In the genomic region with DNA sequence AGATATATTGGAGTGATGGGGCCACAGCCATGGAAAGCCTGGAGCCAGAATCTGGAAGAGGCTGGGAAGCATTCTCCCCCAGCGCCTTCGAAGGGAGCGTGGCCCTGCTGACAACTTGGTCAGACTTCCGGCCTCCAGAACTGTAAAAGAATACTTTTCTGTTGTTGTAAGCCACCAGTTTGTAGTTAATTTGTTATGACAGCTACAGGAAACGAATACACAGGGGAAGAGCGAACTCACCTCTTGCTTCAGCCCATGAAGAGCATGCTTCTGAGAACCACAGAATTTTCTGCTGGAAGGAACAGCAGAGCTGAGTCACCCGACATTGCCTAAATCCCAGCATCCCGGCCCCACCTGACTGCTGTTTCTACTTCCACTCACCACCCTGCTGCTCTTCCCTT, we compare ENCODE assay signal across 9 cellular contexts.
DNase-seq lines count a peak whose midpoint lies in the region; ATAC-seq, FAIRE-seq and TF ChIP-seq lines count a peak whose summit lies in the region.
"Had no signal": no experiment of that assay in that cellular context is flagged by ENCODE, and none has a peak within 500 bp of the region (broad histone marks: within the 10 kb centered on the region; RNA-seq: fewer than 3 reads in every experiment).

No MANE protein-coding gene starts in this region.

- CTCF ChIA-PET in endothelial cell of umbilical vein (lab: Charles Lee): no interaction called here

- no peak overlapping the region for H3K9ac ChIP-seq in endothelial cell of umbilical vein (replicated peaks; ENCODE audit: extremely low read depth, insufficient read depth, low read length)
- H3K9ac ChIP-seq in trophoblast cell (ENCODE audit: low read length): no peak overlapping the region

- peak; percentile 98 for DNase-seq in GM04503 (ENCODE audit: low read depth)
- peak; percentile 84 for DNase-seq in MV-4-11 (lab: John Stamatoyannopoulos, UW)
- peak; percentile 21 for DNase-seq in endothelial cell of umbilical vein (ENCODE audit: low read depth, low spot score)
- DNase-seq in trophoblast cell: peak; percentile 81 to 86
- no peak for DNase-seq in activated CD4-positive, CD25-positive, alpha-beta regulatory T cell (lab: John Stamatoyannopoulos, UW)
- no peak for DNase-seq in NCI-H526 (lab: John Stamatoyannopoulos, UW)
- DNase-seq in NCI-H2107 (lab: John Stamatoyannopoulos, UW): no peak

- H4K20me1 ChIP-seq in endothelial cell of umbilical vein (replicated peaks; ENCODE audit: control insufficient read depth, extremely low read depth, insufficient read depth, low read length): no peaks in the 10 kb centered on the region

- TF ChIP-seq POLR2A in endothelial cell of umbilical vein (IDR thresholded peaks at IDR 0.05; ENCODE audit: low read depth, low read length): no peak

- peaks cover 20 to 21% of the 10 kb centered on the region in 2 experiments for H3K27me3 ChIP-seq in endothelial cell of umbilical vein (ENCODE audit: control insufficient read depth in 2 of 2, insufficient read depth in 2 of 2, low read length in 2 of 2)
- H3K27me3 ChIP-seq in trophoblast cell (ENCODE audit: insufficient read depth, low read length): no peaks in the 10 kb centered on the region

- no peak overlapping the region for H3K18ac ChIP-seq in trophoblast cell (ENCODE audit: low read length)

- H3K27ac ChIP-seq in endothelial cell of umbilical vein (ENCODE audit: insufficient read depth, low read depth, low read length) (no peak overlapping the region), trophoblast cell (ENCODE audit: low read depth, low read length) (peak overlapping the region; percentile 52)

- H3K9me3 ChIP-seq in endothelial cell of umbilical vein (replicated peaks; ENCODE audit: control insufficient read depth, insufficient read depth, low read length) (no peaks in the 10 kb centered on the region), trophoblast cell (ENCODE audit: insufficient read depth, low read depth, low read length) (peaks cover under 1% of the 10 kb centered on the region)

- no peaks in the 10 kb centered on the region for H3K79me2 ChIP-seq in endothelial cell of umbilical vein (ENCODE audit: control insufficient read depth, insufficient read depth, low read length)
- no peaks in the 10 kb centered on the region for H3K79me2 ChIP-seq in trophoblast cell (ENCODE audit: control insufficient read depth, insufficient read depth, low read length, poor library complexity)

- no TSS peak for BruUV-seq in endothelial cell of umbilical vein (replicated peaks; lab: Mats Ljungman, UMichigan)

- no peak for TF ChIP-seq CTCF in endothelial cell of umbilical vein (IDR thresholded peaks at IDR 0.05; ENCODE audit: extremely low read depth in 1 of 2, insufficient read depth in 1 of 2, low read depth in 1 of 2, low read length in 2 of 2)

- no peaks in the 10 kb centered on the region for H3K9me1 ChIP-seq in endothelial cell of umbilical vein (replicated peaks; ENCODE audit: control insufficient read depth, extremely low read depth, insufficient read depth, low read length)

- no peak for FAIRE-seq in endothelial cell of umbilical vein (lab: Jason Lieb, UNC)
- FAIRE-seq: frontal cortex had no signal

- no peak overlapping the region for H4K91ac ChIP-seq in trophoblast cell (ENCODE audit: low read depth, low read length)

- peaks cover 7% of the 10 kb centered on the region for H3K4me1 ChIP-seq in endothelial cell of umbilical vein (ENCODE audit: control insufficient read depth, extremely low read depth, insufficient read depth, low read length)
- H3K4me1 ChIP-seq in trophoblast cell (ENCODE audit: control insufficient read depth in 1 of 2, insufficient read depth in 2 of 2, low read length in 2 of 2): peaks cover 16 to 21% of the 10 kb centered on the region in 2 experiments

- H3K4me3 ChIP-seq in endothelial cell of umbilical vein (replicated peaks in 1 of 3; ENCODE audit: insufficient read depth in 1 of 3, low read depth in 1 of 3, low read length in 3 of 3) (no peak overlapping the region), trophoblast cell (ENCODE audit: low read depth, low read length) (no peak overlapping the region)

- WGBS in trophoblast cell (ENCODE audit: extremely low coverage, insufficient coverage, insufficient read length): no CpG with 5 or more reads among the region's 8 CpGs

- H2BK120ac ChIP-seq in trophoblast cell (ENCODE audit: insufficient read depth, low read length, poor library complexity): no peak overlapping the region

- H3K79me1 ChIP-seq in trophoblast cell (ENCODE audit: low read length): peaks cover 9% of the 10 kb centered on the region

- H3K36me3 ChIP-seq in endothelial cell of umbilical vein (ENCODE audit: control insufficient read depth in 2 of 2, extremely low read depth in 1 of 2, insufficient read depth in 2 of 2, low read length in 2 of 2) (no peaks in the 10 kb centered on the region), trophoblast cell (ENCODE audit: control insufficient read depth in 1 of 2, insufficient read depth in 2 of 2, low read length in 2 of 2) (no peaks in the 10 kb centered on the region)

- no peak overlapping the region for H2AFZ ChIP-seq in endothelial cell of umbilical vein (ENCODE audit: low read depth, low read length)
- no peak overlapping the region for H2AFZ ChIP-seq in trophoblast cell (ENCODE audit: insufficient read depth, low read length, poor library complexity)

- no peak overlapping the region for H4K12ac ChIP-seq in trophoblast cell (ENCODE audit: low read depth, low read length)

- H4K8ac ChIP-seq in trophoblast cell (ENCODE audit: low read depth, low read length): no peak overlapping the region

- intact Hi-C loops in endothelial cell of umbilical vein (cut with micrococcal nuclease): loop anchor here (2.0 kb wide), 1 partner anchor 36 kb away; no protein-coding TSS in a partner anchor

- H2BK12ac ChIP-seq in trophoblast cell (ENCODE audit: low read length): no peak overlapping the region

- H3K4ac ChIP-seq in trophoblast cell (ENCODE audit: low read depth, low read length): no peak overlapping the region

- no peak overlapping the region for H2BK5ac ChIP-seq in trophoblast cell (ENCODE audit: low read depth, low read length, poor library complexity)

- dilution Hi-C loops in endothelial cell of umbilical vein (cut with MboI; ENCODE audit: extremely low pct_ligation_motif_present, low sequenced_read_pairs): no loop called here

- H3K4me2 ChIP-seq in endothelial cell of umbilical vein (ENCODE audit: insufficient read depth, low read length): no peak overlapping the region
- H3K4me2 ChIP-seq in trophoblast cell (ENCODE audit: low read length): no peak overlapping the region

- no peak overlapping the region for H3K23ac ChIP-seq in trophoblast cell (ENCODE audit: low read length)

- H2AK5ac ChIP-seq in trophoblast cell (ENCODE audit: low read length): no peak overlapping the region

- H3K14ac ChIP-seq in trophoblast cell (ENCODE audit: low read length): no peak overlapping the region

- POLR2A ChIA-PET in endothelial cell of umbilical vein (lab: Charles Lee): no interaction called here

- ATAC-seq in HG03280 (IDR thresholded peaks at IDR 0.05; ENCODE audit: unreplicated experiment): no peak

TF ChIP-seq in endothelial cell of umbilical vein, 7 proteins besides CTCF, POLR2A, EP300 and RAD21:
- TF ChIP-seq GATA2 (IDR thresholded peaks at IDR 0.05; ENCODE audit: insufficient read depth, insufficient read length, low read depth, low read length) (no peak), FOS (IDR thresholded peaks at IDR 0.05; ENCODE audit: borderline replicate concordance, insufficient read depth, low read length) (no peak), MYC (IDR thresholded peaks at IDR 0.05; ENCODE audit: low read depth, low read length) (no peak), POLR2AphosphoS5 (IDR thresholded peaks at IDR 0.05; ENCODE audit: insufficient read depth, low read depth, low read length) (no peak), EZH2 (IDR thresholded peaks at IDR 0.05; ENCODE audit: borderline replicate concordance, low read depth, low read length, severe bottlenecking) (no peak), JUN (IDR thresholded peaks at IDR 0.05; ENCODE audit: borderline replicate concordance, insufficient read depth, insufficient read length, low read depth) (no peak)
- TF ChIP-seq, protein P1, sequence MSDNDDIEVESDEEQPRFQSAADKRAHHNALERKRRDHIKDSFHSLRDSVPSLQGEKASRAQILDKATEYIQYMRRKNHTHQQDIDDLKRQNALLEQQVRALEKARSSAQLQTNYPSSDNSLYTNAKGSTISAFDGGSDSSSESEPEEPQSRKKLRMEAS (IDR thresholded peaks at IDR 0.05; ENCODE audit: insufficient read depth, insufficient read length): no peak

Comparison
In these comparisons a context has a peak if more than half of its experiments do, and no peak if none do; other contexts are left out.
1. DNase-seq: peak in GM04503 (single experiment), MV-4-11 (single experiment), endothelial cell of umbilical vein (single experiment) and trophoblast cell (2 of 2); none in activated CD4-positive, CD25-positive, alpha-beta regulatory T cell (0 of 4), NCI-H526 (0 of 2) and NCI-H2107 (single experiment).